Comparison of ENCODE assay signal across 8 cellular contexts in the genomic region with DNA sequence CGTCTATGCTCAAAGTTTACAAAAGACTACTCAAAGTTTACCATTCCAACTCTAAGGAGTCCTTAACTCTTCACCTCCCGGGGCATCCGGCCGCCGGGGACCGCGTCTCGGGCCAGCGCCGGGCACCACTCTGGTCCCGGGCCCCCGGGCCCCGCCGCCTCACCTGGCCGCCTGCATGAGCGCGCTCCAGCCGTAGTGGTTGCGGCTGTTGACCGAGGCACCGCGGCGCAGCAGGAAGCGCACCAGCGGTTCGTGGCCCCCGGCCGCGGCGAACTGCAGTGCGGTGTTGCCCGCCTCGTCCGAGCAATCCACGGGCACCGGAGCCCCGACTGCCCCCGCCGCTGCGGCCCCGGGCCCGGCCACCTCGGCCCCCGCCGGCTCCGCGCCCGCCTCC. TPM values are rescaled to one million over a fixed set of nuclear protein-coding genes. Genes with fewer than 3 reads are reported as not detected.
DNase-seq lines count a peak whose midpoint lies in the region; ATAC-seq and TF ChIP-seq lines count a peak whose summit lies in the region.

No MANE protein-coding gene starts in this region.

- no peak overlapping the region for H3K27ac Mint-ChIP-seq in Caco-2 (ENCODE audit: unreplicated experiment)
- H3K27ac Mint-ChIP-seq in activated naive CD4-positive, alpha-beta T cell treated with anti-CD3 and anti-CD28 coated beads, Interleukin-2, amount 50 U/mL, for 72 hours = no peak overlapping the region

- intact Hi-C loops in Caco-2 (cut with micrococcal nuclease; ENCODE audit: unreplicated experiment) = loop anchor here (10.0 kb wide), 1 partner anchor 421 kb away; no protein-coding TSS in a partner anchor

- H3K9me3 Mint-ChIP-seq in Caco-2 (ENCODE audit: unreplicated experiment) = no peaks in the 10 kb centered on the region
- H3K9me3 Mint-ChIP-seq in activated naive CD4-positive, alpha-beta T cell treated with anti-CD3 and anti-CD28 coated beads, Interleukin-2, amount 50 U/mL, for 72 hours = peaks cover 0 to 8% of the 10 kb centered on the region in 2 donors

- no peak for TF ChIP-seq CTCF in Caco-2 (IDR thresholded peaks at IDR 0.05; ENCODE audit: insufficient read depth in 1 of 2, low read depth in 1 of 2, low read length in 1 of 2, severe bottlenecking in 1 of 2, unreplicated experiment in 1 of 2)

- BruUV-seq in Caco-2 (replicated peaks; lab: Mats Ljungman, UMichigan) = no TSS peak

- peak overlapping the region; percentile 73 for H3K4me3 Mint-ChIP-seq in Caco-2 (ENCODE audit: unreplicated experiment)

- H3K4me1 Mint-ChIP-seq in Caco-2 (ENCODE audit: low read depth, unreplicated experiment) = peaks cover 28% of the 10 kb centered on the region

- H3K9ac ChIP-seq in HUES48 (ENCODE audit: low read depth, low read length) (no peak overlapping the region; the same call in 1 of the 2 replicates), iPS-15b (ENCODE audit: low read depth, low read length) (no peak overlapping the region), skeletal muscle tissue (ENCODE audit: low read depth in 1 of 3, low read length in 3 of 3) (peak overlapping the region; percentile 53 to 79 (median 69))

- H3K36me3 ChIP-seq in Caco-2 (ENCODE audit: control insufficient read depth, insufficient read depth, low read length) = no peaks in the 10 kb centered on the region; the same call in none of the 2 replicates
- no peaks in the 10 kb centered on the region for H3K36me3 ChIP-seq in HUES48 (ENCODE audit: control insufficient read depth, insufficient read depth, low read length)
- no peaks in the 10 kb centered on the region for H3K36me3 ChIP-seq in iPS-15b (ENCODE audit: control insufficient read depth, insufficient read depth, low read length)
- H3K36me3 ChIP-seq in skeletal muscle tissue (ENCODE audit: control insufficient read depth in 3 of 3, insufficient read depth in 3 of 3, low read length in 3 of 3) = no peaks in the 10 kb centered on the region

- peak in 1 of 2 experiments; percentile 66 for DNase-seq in Caco-2
- peak; percentile 45 to 63 for DNase-seq in activated naive CD4-positive, alpha-beta T cell treated with anti-CD3 and anti-CD28 coated beads, Interleukin-2, amount 50 U/mL, for 72 hours (ENCODE audit: low spot score in 2 of 2)
- DNase-seq in MV-4-11 (lab: John Stamatoyannopoulos, UW) = no peak

- H3K4me3 ChIP-seq in Caco-2 (ENCODE audit: low read depth, low read length) (peak overlapping the region; percentile 71), HUES48 (ENCODE audit: low read depth, low read length) (peak overlapping the region; percentile 78), iPS-15b (ENCODE audit: low read depth, low read length) (peak overlapping the region; percentile 66), skeletal muscle tissue (ENCODE audit: low read length in 3 of 3) (peak overlapping the region; percentile 62 to 79 (median 75))

- CTCF ChIA-PET in Caco-2 (lab: Charles Lee) = interaction anchor here (1.0 kb wide), 1 partner anchor 11 kb away, joined by 5 read pairs; the partner anchor contains the start of gene GALNT12

- peak; percentile 45 for ATAC-seq in GM21381 (IDR thresholded peaks at IDR 0.05; ENCODE audit: unreplicated experiment)
- peak; percentile 34 to 46 for ATAC-seq in activated naive CD4-positive, alpha-beta T cell treated with anti-CD3 and anti-CD28 coated beads, Interleukin-2, amount 50 U/mL, for 72 hours
- no peak for ATAC-seq in HG03097 (IDR thresholded peaks at IDR 0.05; ENCODE audit: low FRiP score, unreplicated experiment)

- H3K27me3 ChIP-seq in Caco-2 (replicated peaks; ENCODE audit: control insufficient read depth, insufficient read depth, low read length) (no peaks in the 10 kb centered on the region), HUES48 (ENCODE audit: control insufficient read depth, insufficient read depth, low read length) (peaks cover 4% of the 10 kb centered on the region; the same call in 1 of the 2 replicates), iPS-15b (ENCODE audit: control insufficient read depth, insufficient read depth, low read length) (peaks cover 9% of the 10 kb centered on the region), skeletal muscle tissue (ENCODE audit: control insufficient read depth in 3 of 3, insufficient read depth in 3 of 3, low read length in 3 of 3) (no peaks in the 10 kb centered on the region)

- H3K4me1 ChIP-seq in Caco-2 = peaks cover 22% of the 10 kb centered on the region
- H3K4me1 ChIP-seq in HUES48 (ENCODE audit: control insufficient read depth, insufficient read depth, low read length) = peaks cover 32% of the 10 kb centered on the region
- H3K4me1 ChIP-seq in iPS-15b (ENCODE audit: control insufficient read depth, insufficient read depth, low read length) = peaks cover 10% of the 10 kb centered on the region
- peaks cover 7 to 12% (median 10%) of the 10 kb centered on the region in 3 donors for H3K4me1 ChIP-seq in skeletal muscle tissue (ENCODE audit: control insufficient read depth in 3 of 3, insufficient read depth in 3 of 3, low read length in 3 of 3)

- no peaks in the 10 kb centered on the region for H3K9me3 ChIP-seq in Caco-2
- 0 out of 2 replicates have a peak, but pooled peaks cover 4% of the 10 kb centered on the region for H3K9me3 ChIP-seq in HUES48 (ENCODE audit: control insufficient read depth, insufficient read depth, low read length)
- H3K9me3 ChIP-seq in iPS-15b (ENCODE audit: control insufficient read depth, insufficient read depth, low read length) = no peaks in the 10 kb centered on the region
- no peaks in the 10 kb centered on the region for H3K9me3 ChIP-seq in skeletal muscle tissue (ENCODE audit: control insufficient read depth in 3 of 3, low read length in 3 of 3)

- peaks cover 4% of the 10 kb centered on the region for H3K36me3 Mint-ChIP-seq in Caco-2 (ENCODE audit: insufficient read depth, unreplicated experiment)
- peaks cover 0 to 17% of the 10 kb centered on the region in 2 donors for H3K36me3 Mint-ChIP-seq in activated naive CD4-positive, alpha-beta T cell treated with anti-CD3 and anti-CD28 coated beads, Interleukin-2, amount 50 U/mL, for 72 hours

- POLR2A ChIA-PET in Caco-2 (lab: Charles Lee) = no interaction called here

- H3K27ac ChIP-seq in HUES48 (ENCODE audit: low read depth, low read length) (no peak overlapping the region), skeletal muscle tissue (ENCODE audit: low read depth, low read length) (no peak overlapping the region)

- no peaks in the 10 kb centered on the region for H3K27me3 Mint-ChIP-seq in Caco-2 (ENCODE audit: insufficient read depth, unreplicated experiment)

RNA-seq across cellular contexts. Expression of gene ANKS6, which starts 0.4 kb away (rescaled TPM):
- total RNA-seq in Caco-2 (2022) (21.1 and 27.8 TPM in 2 replicates), skeletal muscle tissue (5.2 TPM)
- 10 to 100 TPM in 1 of 2 donors, 1 to 10 TPM in 1; 9.8 to 18.6 TPM for total RNA-seq in activated naive CD4-positive, alpha-beta T cell treated with anti-CD3 and anti-CD28 coated beads, Interleukin-2, amount 50 U/mL, for 72 hours

RNA-seq across cellular contexts. Expression of gene GALNT12, which starts 11.5 kb away (rescaled TPM):
- total RNA-seq in Caco-2 (2022) = 3.6 and 3.9 TPM in 2 replicates
- 10 to 100 TPM in 1 of 2 donors, 1 to 10 TPM in 1; 8.1 to 12.0 TPM for total RNA-seq in activated naive CD4-positive, alpha-beta T cell treated with anti-CD3 and anti-CD28 coated beads, Interleukin-2, amount 50 U/mL, for 72 hours
- 1.6 TPM for total RNA-seq in skeletal muscle tissue

Comparison
In these comparisons a context has a peak if more than half of its experiments do, and no peak if none do; other contexts are left out.
1. H3K9ac ChIP-seq: peak in skeletal muscle tissue (3 of 3); none in HUES48 (single experiment) and iPS-15b (single experiment).
2. Peak in every context shown above with its lines, with median percentiles within 50 percentile points of each other: H3K4me3 ChIP-seq.